In the genomic region with DNA sequence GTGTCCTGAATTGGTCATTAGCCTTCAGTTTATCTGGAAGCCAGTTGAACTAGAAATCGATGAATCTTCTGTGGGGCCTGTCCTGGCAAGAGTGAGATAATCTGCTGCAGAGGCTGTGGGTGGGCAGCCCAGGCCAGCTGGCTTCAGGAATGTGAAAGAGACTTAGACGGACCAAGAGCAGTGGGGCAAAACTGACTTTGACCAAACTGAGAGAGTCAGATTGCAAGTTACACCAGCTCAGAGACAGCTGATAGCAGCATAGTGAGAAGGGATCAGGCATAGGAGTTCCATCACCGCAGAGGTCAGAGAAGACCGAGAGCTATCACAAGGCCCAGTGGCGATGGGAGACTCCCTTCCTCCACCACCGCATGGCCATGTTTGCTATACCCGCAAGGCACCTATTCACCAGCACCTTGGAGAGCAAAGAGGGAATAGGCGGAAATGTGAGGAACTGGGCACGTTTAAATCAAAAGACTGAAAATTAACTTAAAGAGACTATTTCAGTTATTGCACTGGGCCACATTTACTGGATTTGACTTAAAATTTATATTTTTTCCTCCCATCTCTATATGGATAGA, we compare ENCODE assay signal across 28 cellular contexts.
"Had no signal": no experiment of that assay in that cellular context is flagged by ENCODE, and none has a peak within 500 bp of the region (broad histone marks: within the 10 kb centered on the region; RNA-seq: fewer than 3 reads in every experiment).

No MANE protein-coding gene starts in this region.

- DNase-seq: activated CD4-positive, alpha-beta memory T cell treated with anti-CD3 and anti-CD28 coated beads for 36 hours; activated CD4-positive, alpha-beta T cell treated with anti-CD3 and anti-CD28 coated beads for 48 hours; activated CD8-positive, alpha-beta memory T cell treated with anti-CD3 and anti-CD28 coated beads, Interleukin-2, amount 50 U/mL, for 48 hours; activated gamma-delta T cell; activated naive CD4-positive, alpha-beta T cell treated with anti-CD3 and anti-CD28 coated beads, Interleukin-2, amount 10 ng/mL, durations not matched to agents 7 days and 5 days; activated naive CD8-positive, alpha-beta T cell treated with anti-CD3 and anti-CD28 coated beads, Interleukin-2, amount 10 ng/mL, durations not matched to agents 7 days and 5 days; activated T-cell treated with anti-CD3 and anti-CD28 coated beads, Interleukin-2, amount 50 U/mL, for 24 hours; caudate nucleus; cortex of kidney; effector memory CD8-positive, alpha-beta T cell; foreskin fibroblast; heart left ventricle; hypothalamus; kidney glomerular epithelial cell; left lung; mucosa of descending colon; naive B cell; occipital lobe; posterior cingulate gyrus; right cardiac atrium; stimulated activated CD4-positive, alpha-beta T cell treated with anti-CD3 and anti-CD28 coated beads, Interleukin-2, amount 100 ng/mL, for 48 hours; stimulated activated naive CD8-positive, alpha-beta T cell treated with anti-CD3 and anti-CD28 coated beads, Interleukin-15, Interleukin-2, amounts not matched to agents 100 U/mL and 50 U/mL, for 24 hours; T-helper 2 cell had no signal

- H3K9me3 ChIP-seq: ascending aorta, heart left ventricle, left lung, mucosa of descending colon, thoracic aorta, vagina had no signal

- H3K4me3 ChIP-seq: ascending aorta, heart left ventricle, left lung, lung, mucosa of descending colon, SK-N-MC, thoracic aorta, vagina had no signal

- H3K36me3 ChIP-seq: ascending aorta, heart left ventricle, left lung, thoracic aorta, vagina had no signal

- H3K27ac ChIP-seq: ascending aorta, heart left ventricle, left lung, SK-N-MC, thoracic aorta, vagina had no signal

- H3K4me1 ChIP-seq: ascending aorta, heart left ventricle, left lung, vagina had no signal

- H3K27me3 ChIP-seq: ascending aorta, heart left ventricle, left lung, vagina had no signal

- ATAC-seq: effector memory CD8-positive, alpha-beta T cell; heart left ventricle; left lung; mucosa of descending colon; right cardiac atrium; stimulated activated naive CD8-positive, alpha-beta T cell treated with anti-CD3 and anti-CD28 coated beads, Interleukin-15, Interleukin-2, amounts not matched to agents 100 U/mL and 50 U/mL, for 24 hours had no signal
